Comparison of ENCODE assay signal across 1 cellular context in genomic region chr20:44959082-44959895, GRCh38.
A peak's percentile ranks its signal among the peaks of the same experiment; 100 is the strongest.
TF ChIP-seq lines count a peak whose summit lies in the region.

No MANE protein-coding gene starts in this region.

TF ChIP-seq in K562, 482 proteins besides CTCF, POLR2A, EP300 and RAD21 (continued from another document and continues in another):
- TF ChIP-seq TRIM25 (IDR thresholded peaks at IDR 0.05; ENCODE audit: borderline replicate concordance) = no peak
- TF ChIP-seq HNRNPK (IDR thresholded peaks at IDR 0.05; ENCODE audit: low read depth, low read length, poor library complexity, severe bottlenecking) = no peak
- TF ChIP-seq MGA (IDR thresholded peaks at IDR 0.05) = no peak
- TF ChIP-seq IRF2 (CRISPR knock-in tag; IDR thresholded peaks at IDR 0.05) = no peak
- TF ChIP-seq MLLT1 (IDR thresholded peaks at IDR 0.05) = no peak
- no peak for TF ChIP-seq JUND (IDR thresholded peaks at IDR 0.05; ENCODE audit: borderline replicate concordance, low read depth, low read length)
- TF ChIP-seq JUND (tag; IDR thresholded peaks at IDR 0.05; ENCODE audit: borderline replicate concordance, low read depth, low read length) = peak; percentile 36; the same call in 1 of the 3 replicates
- no peak for TF ChIP-seq ZNF77 (CRISPR knock-in tag; IDR thresholded peaks at IDR 0.05)
- TF ChIP-seq ZNF592 (IDR thresholded peaks at IDR 0.05) = no peak
- no peak for TF ChIP-seq CREBBP (IDR thresholded peaks at IDR 0.05; ENCODE audit: low read depth, low read length)
- TF ChIP-seq NFE2L1 (tag; IDR thresholded peaks at IDR 0.05; ENCODE audit: borderline replicate concordance, low read depth) = no peak
- no peak for TF ChIP-seq ZNF75A (CRISPR knock-in tag; IDR thresholded peaks at IDR 0.05)
- 0 out of 4 replicates have a peak, but pooled peaks of 1 of the 2 experiments have one; percentile 56 for TF ChIP-seq FOXA3 (CRISPR knock-in tag; conservative IDR thresholded peaks at IDR 0.05 in 1 of 2, IDR thresholded peaks at IDR 0.05 in 1 of 2)
- no peak for TF ChIP-seq KLF16 (IDR thresholded peaks at IDR 0.05)
- no peak for TF ChIP-seq NEUROD1 (IDR thresholded peaks at IDR 0.05; ENCODE audit: borderline replicate concordance, low read depth, low read length, partially characterized antibody)
- no peak for TF ChIP-seq ZNF12 (CRISPR knock-in tag; IDR thresholded peaks at IDR 0.05)
- TF ChIP-seq NKRF (IDR thresholded peaks at IDR 0.05; ENCODE audit: borderline replicate concordance) = no peak; the same call in 1 of the 2 replicates
- peak; percentile 46; the same call in 1 of the 2 replicates for TF ChIP-seq ARID2 (IDR thresholded peaks at IDR 0.05)
- no peak for TF ChIP-seq DACH1 (IDR thresholded peaks at IDR 0.05; ENCODE audit: partially characterized antibody)
- TF ChIP-seq HOXB6 (CRISPR knock-in tag; IDR thresholded peaks at IDR 0.05; ENCODE audit: borderline replicate concordance) = no peak
- TF ChIP-seq PHF21A (IDR thresholded peaks at IDR 0.05; ENCODE audit: borderline replicate concordance, low read depth) = 0 out of 2 replicates have a peak, but pooled peaks have one; percentile 12
- TF ChIP-seq ZKSCAN1 (IDR thresholded peaks at IDR 0.05; ENCODE audit: low read depth, low read length) = no peak
- no peak for TF ChIP-seq TCFL5 (CRISPR knock-in tag; conservative IDR thresholded peaks at IDR 0.05)
- peak; percentile 44 for TF ChIP-seq CBFA2T3 (IDR thresholded peaks at IDR 0.05)
- peak; percentile 24 for TF ChIP-seq MEIS2 (IDR thresholded peaks at IDR 0.05; ENCODE audit: partially characterized antibody)
- TF ChIP-seq NR0B1 (IDR thresholded peaks at IDR 0.05; ENCODE audit: partially characterized antibody) = no peak
- TF ChIP-seq CHAMP1 (IDR thresholded peaks at IDR 0.05) = no peak
- TF ChIP-seq SIRT6 (IDR thresholded peaks at IDR 0.05; ENCODE audit: low read depth, low read length) = no peak
